Comparison of ENCODE assay signal across 12 cellular contexts in genomic region chr20:46651091-46651962, GRCh38.
DNase-seq lines count a peak whose midpoint lies in the region; ATAC-seq and FAIRE-seq lines count a peak whose summit lies in the region.
"Had no signal": no experiment of that assay in that cellular context is flagged by ENCODE, and none has a peak within 500 bp of the region (broad histone marks: within the 10 kb centered on the region; RNA-seq: fewer than 3 reads in every experiment).

Gene SLC13A3, minus strand, starts transcription at chr20:46651459. Its CDS starts 38 bp downstream, at chr20:46651421.

- H3K4me3 ChIP-seq in iPS-18c (ENCODE audit: insufficient read depth, low read depth, low read length): peak within 1 kb of the TSS; percentile 47

- ATAC-seq in HG03469 (IDR thresholded peaks at IDR 0.05; ENCODE audit: unreplicated experiment): no peak
- no peak for ATAC-seq in GM21825 (IDR thresholded peaks at IDR 0.05; ENCODE audit: unreplicated experiment)
- ATAC-seq: activated T-cell treated with anti-CD3 and anti-CD28 coated beads, Interleukin-2, amount 50 U/mL, for 4 hours had no signal

- intact Hi-C loops in posterior cingulate gyrus (cut with DNase I): no loop called here

- DNase-seq in HTR-8/SVneo (ENCODE audit: insufficient read length, low spot score) (no peak), astrocyte of the hippocampus (ENCODE audit: low read depth, low spot score) (peak; percentile 41), posterior cingulate gyrus (peak in 6 of 10 donors; percentile 17 to 93 (median 60)), SKM-1 treated with dmso at 0.1 percent for 144 hours (lab: John Stamatoyannopoulos, UW; ENCODE audit: unreplicated experiment) (no peak)
- DNase-seq in activated CD4-positive, alpha-beta T cell treated with anti-CD3 and anti-CD28 coated beads, Interleukin-2, amount 50 U/mL, for 48 hours: no peak
- DNase-seq: activated T-cell treated with anti-CD3 and anti-CD28 coated beads, Interleukin-2, amount 50 U/mL, for 4 hours; dermis blood vessel endothelial cell; small intestine had no signal

- H3K9me3 ChIP-seq in iPS-18c (ENCODE audit: control insufficient read depth, insufficient read depth, low read length): no peaks in the 10 kb centered on the region

- FAIRE-seq in HTR-8/SVneo (lab: Jason Lieb, UNC): peak; percentile 69
- FAIRE-seq: D721Med, small intestine had no signal

Comparison
In these comparisons a context has a peak if more than half of its experiments do, and no peak if none do; other contexts are left out.
1. DNase-seq: peak in astrocyte of the hippocampus (single experiment) and posterior cingulate gyrus (6 of 10); none in HTR-8/SVneo (single experiment), SKM-1 treated with dmso at 0.1 percent for 144 hours (single experiment) and activated CD4-positive, alpha-beta T cell treated with anti-CD3 and anti-CD28 coated beads, Interleukin-2, amount 50 U/mL, for 48 hours (0 of 2).